Comparison of ENCODE assay signal across 15 cellular contexts in genomic region chr19:27750697-27751391, GRCh38.
A peak's percentile ranks its signal among the peaks of the same experiment; 100 is the strongest.
DNase-seq lines count a peak whose midpoint lies in the region; ATAC-seq and TF ChIP-seq lines count a peak whose summit lies in the region.
"Had no signal": no experiment of that assay in that cellular context is flagged by ENCODE, and none has a peak within 500 bp of the region (broad histone marks: within the 10 kb centered on the region; RNA-seq: fewer than 3 reads in every experiment).

No MANE protein-coding gene starts in this region.

- WGBS in esophagus muscularis mucosa, result 78% methylated on average over 6 of the region's 6 CpGs
- 88% methylated on average over 5 of the region's 6 CpGs for WGBS in SK-N-SH (ENCODE audit: low lambda C conversion rate)

- TF ChIP-seq POLR2A in esophagus muscularis mucosa (IDR thresholded peaks at IDR 0.05; ENCODE audit: low read depth), result no peak

- no peaks in the 10 kb centered on the region for H3K27me3 ChIP-seq in RWPE2 (ENCODE audit: insufficient read depth, poor library complexity, severe bottlenecking)
- no peaks in the 10 kb centered on the region for H3K27me3 ChIP-seq in esophagus muscularis mucosa
- H3K27me3 ChIP-seq in SK-N-SH (ENCODE audit: insufficient read depth), result no peaks in the 10 kb centered on the region
- H3K27me3 ChIP-seq: BLaER1 treated with 17β-estradiol and CSF1 and Interleukin-3, amounts not matched to agents 10 nM and 100 nM had no signal

- H3K4me1 Mint-ChIP-seq in CD14-positive monocyte, result no peaks in the 10 kb centered on the region

- intact Hi-C loops in CD14-positive monocyte (cut with micrococcal nuclease) (no loop called here), esophagus muscularis mucosa (cut with DNase I) (no loop called here)

- DNase-seq in CD14-positive monocyte (ENCODE audit: low spot score) (peak; percentile 22), RWPE2 (ENCODE audit: low spot score) (peak; percentile 1), esophagus muscularis mucosa (ENCODE audit: extremely low spot score) (peak; percentile 62), ureter (ENCODE audit: low spot score) (peak; percentile 8), DMS79 treated with DMSO at 0.1 percent for 48 hours (lab: John Stamatoyannopoulos, UW) (no peak), C1 segment of cervical spinal cord (lab: John Stamatoyannopoulos, UW) (no peak), SK-N-SH (no peak)
- DNase-seq: 8988T; CD4-positive, alpha-beta memory T cell; DND-41; GF-D8; HCEC 1CT had no signal

- H3K27ac ChIP-seq in RWPE2 (ENCODE audit: poor library complexity, severe bottlenecking) (no peak overlapping the region), esophagus muscularis mucosa (replicated peaks in 1 of 4) (no peak overlapping the region), SK-N-SH (ENCODE audit: low read depth in 2 of 2, low read length in 1 of 2) (no peak overlapping the region)
- H3K27ac ChIP-seq: BLaER1 treated with 17β-estradiol and CSF1 and Interleukin-3, amounts not matched to agents 10 nM and 100 nM; HL-60 had no signal

- H3K79me2 ChIP-seq in SK-N-SH (ENCODE audit: insufficient read depth), result no peaks in the 10 kb centered on the region

- H3F3A ChIP-seq in SK-N-SH (replicated peaks; ENCODE audit: insufficient read depth), result no peaks in the 10 kb centered on the region

- peaks cover 1 to 6% (median 2%) of the 10 kb centered on the region in 3 donors for H3K27me3 Mint-ChIP-seq in CD14-positive monocyte (ENCODE audit: low read depth in 3 of 3)
- H3K27me3 Mint-ChIP-seq: CD4-positive, alpha-beta memory T cell had no signal

- no peak overlapping the region for H3K9ac ChIP-seq in SK-N-SH
- H3K9ac ChIP-seq: BLaER1 treated with 17β-estradiol and CSF1 and Interleukin-3, amounts not matched to agents 10 nM and 100 nM had no signal

- peak overlapping the region in 2 of 7 donors; percentile 51 to 55 for H3K27ac Mint-ChIP-seq in CD14-positive monocyte
- H3K27ac Mint-ChIP-seq: CD4-positive, alpha-beta memory T cell had no signal

- no peak overlapping the region for H2AFZ ChIP-seq in SK-N-SH (ENCODE audit: low read depth)

- H3K4me3 ChIP-seq in RWPE2 (ENCODE audit: severe bottlenecking), result no peak overlapping the region
- no peak overlapping the region for H3K4me3 ChIP-seq in esophagus muscularis mucosa
- no peak overlapping the region for H3K4me3 ChIP-seq in SK-N-SH (ENCODE audit: low read depth in 2 of 2, low read length in 1 of 2)
- H3K4me3 ChIP-seq: BLaER1 treated with 17β-estradiol and CSF1 and Interleukin-3, amounts not matched to agents 10 nM and 100 nM; K562 had no signal

- H3K36me3 Mint-ChIP-seq in CD14-positive monocyte, result no peaks in the 10 kb centered on the region

- CTCF ChIA-PET in SK-N-SH (lab: Yijun Ruan, JAX), result no interaction called here

- peaks cover 23 to 50% (median 41%) of the 10 kb centered on the region in 7 donors for H3K9me3 Mint-ChIP-seq in CD14-positive monocyte

- no peaks in the 10 kb centered on the region for H4K20me1 ChIP-seq in SK-N-SH (ENCODE audit: insufficient read depth)

- H3K9me3 ChIP-seq in RWPE2 (ENCODE audit: severe bottlenecking) (no peaks in the 10 kb centered on the region), esophagus muscularis mucosa (no peaks in the 10 kb centered on the region), SK-N-SH (no peaks in the 10 kb centered on the region)

- H3K4me3 Mint-ChIP-seq in CD14-positive monocyte, result no peak overlapping the region
- H3K4me3 Mint-ChIP-seq: CD4-positive, alpha-beta memory T cell had no signal

- no peak for TF ChIP-seq RAD21 in SK-N-SH (IDR thresholded peaks at IDR 0.05; ENCODE audit: low read length)

- no peaks in the 10 kb centered on the region for H3K9me2 ChIP-seq in SK-N-SH

- H3K4me1 ChIP-seq in RWPE2 (ENCODE audit: insufficient read depth, poor library complexity, severe bottlenecking) (no peaks in the 10 kb centered on the region), esophagus muscularis mucosa (peaks cover 5 to 21% (median 11%) of the 10 kb centered on the region in 4 donors), SK-N-SH (ENCODE audit: control insufficient read depth in 1 of 2, insufficient read depth in 2 of 2, low read depth in 1 of 2, low read length in 1 of 2) (no peaks in the 10 kb centered on the region)
- H3K4me1 ChIP-seq: BLaER1 treated with 17β-estradiol and CSF1 and Interleukin-3, amounts not matched to agents 10 nM and 100 nM had no signal

- no peaks in the 10 kb centered on the region for H3K36me3 ChIP-seq in RWPE2 (ENCODE audit: low read depth)
- H3K36me3 ChIP-seq in esophagus muscularis mucosa, result peaks cover 0 to 3% (median 1%) of the 10 kb centered on the region in 4 donors
- H3K36me3 ChIP-seq in SK-N-SH (replicated peaks in 1 of 2; ENCODE audit: control insufficient read depth in 1 of 2, insufficient read depth in 2 of 2, low read length in 1 of 2), result no peaks in the 10 kb centered on the region

- H3K4me2 ChIP-seq in SK-N-SH, result no peak overlapping the region
- H3K4me2 ChIP-seq: BLaER1 treated with 17β-estradiol and CSF1 and Interleukin-3, amounts not matched to agents 10 nM and 100 nM had no signal

- ATAC-seq in RWPE2 (ENCODE audit: low read depth), result no peak
- ATAC-seq: K562 had no signal

- TF ChIP-seq EP300 in esophagus muscularis mucosa (IDR thresholded peaks at IDR 0.05) (no peak), SK-N-SH (IDR thresholded peaks at IDR 0.05; ENCODE audit: borderline replicate concordance in 1 of 2, low read depth in 1 of 2, low read length in 1 of 2) (no peak)

- TF ChIP-seq CTCF in CD14-positive monocyte (IDR thresholded peaks at IDR 0.05), result no peak
- TF ChIP-seq CTCF in RWPE2 (IDR thresholded peaks at IDR 0.05; ENCODE audit: poor library complexity, severe bottlenecking), result no peak
- TF ChIP-seq CTCF in esophagus muscularis mucosa (IDR thresholded peaks at IDR 0.05), result no peak
- no peak for TF ChIP-seq CTCF in SK-N-SH (IDR thresholded peaks at IDR 0.05)

- POLR2A ChIA-PET in SK-N-SH (lab: Yijun Ruan, JAX), result no interaction called here

TF ChIP-seq in SK-N-SH, 30 proteins besides CTCF, POLR2A, EP300 and RAD21:
- TF ChIP-seq SIN3A (IDR thresholded peaks at IDR 0.05; ENCODE audit: borderline replicate concordance, low read depth, low read length), result no peak
- no peak for TF ChIP-seq MAX (IDR thresholded peaks at IDR 0.05; ENCODE audit: low read depth)

Comparison
In these comparisons a context has a peak if more than half of its experiments do, and no peak if none do; other contexts are left out.
1. DNase-seq: peak in CD14-positive monocyte (single experiment), RWPE2 (single experiment), esophagus muscularis mucosa (single experiment) and ureter (single experiment); none in DMS79 treated with DMSO at 0.1 percent for 48 hours (single experiment), C1 segment of cervical spinal cord (0 of 14) and SK-N-SH (single experiment).